ENCODE assay signal across 1 cellular context in genomic region chr22:37546436-37547248, GRCh38.
TF ChIP-seq lines count a peak whose summit lies in the region.

No MANE protein-coding gene starts in this region.

TF ChIP-seq in GM12878, 131 proteins besides CTCF, POLR2A, EP300 and RAD21:
- TF ChIP-seq, protein P1, sequence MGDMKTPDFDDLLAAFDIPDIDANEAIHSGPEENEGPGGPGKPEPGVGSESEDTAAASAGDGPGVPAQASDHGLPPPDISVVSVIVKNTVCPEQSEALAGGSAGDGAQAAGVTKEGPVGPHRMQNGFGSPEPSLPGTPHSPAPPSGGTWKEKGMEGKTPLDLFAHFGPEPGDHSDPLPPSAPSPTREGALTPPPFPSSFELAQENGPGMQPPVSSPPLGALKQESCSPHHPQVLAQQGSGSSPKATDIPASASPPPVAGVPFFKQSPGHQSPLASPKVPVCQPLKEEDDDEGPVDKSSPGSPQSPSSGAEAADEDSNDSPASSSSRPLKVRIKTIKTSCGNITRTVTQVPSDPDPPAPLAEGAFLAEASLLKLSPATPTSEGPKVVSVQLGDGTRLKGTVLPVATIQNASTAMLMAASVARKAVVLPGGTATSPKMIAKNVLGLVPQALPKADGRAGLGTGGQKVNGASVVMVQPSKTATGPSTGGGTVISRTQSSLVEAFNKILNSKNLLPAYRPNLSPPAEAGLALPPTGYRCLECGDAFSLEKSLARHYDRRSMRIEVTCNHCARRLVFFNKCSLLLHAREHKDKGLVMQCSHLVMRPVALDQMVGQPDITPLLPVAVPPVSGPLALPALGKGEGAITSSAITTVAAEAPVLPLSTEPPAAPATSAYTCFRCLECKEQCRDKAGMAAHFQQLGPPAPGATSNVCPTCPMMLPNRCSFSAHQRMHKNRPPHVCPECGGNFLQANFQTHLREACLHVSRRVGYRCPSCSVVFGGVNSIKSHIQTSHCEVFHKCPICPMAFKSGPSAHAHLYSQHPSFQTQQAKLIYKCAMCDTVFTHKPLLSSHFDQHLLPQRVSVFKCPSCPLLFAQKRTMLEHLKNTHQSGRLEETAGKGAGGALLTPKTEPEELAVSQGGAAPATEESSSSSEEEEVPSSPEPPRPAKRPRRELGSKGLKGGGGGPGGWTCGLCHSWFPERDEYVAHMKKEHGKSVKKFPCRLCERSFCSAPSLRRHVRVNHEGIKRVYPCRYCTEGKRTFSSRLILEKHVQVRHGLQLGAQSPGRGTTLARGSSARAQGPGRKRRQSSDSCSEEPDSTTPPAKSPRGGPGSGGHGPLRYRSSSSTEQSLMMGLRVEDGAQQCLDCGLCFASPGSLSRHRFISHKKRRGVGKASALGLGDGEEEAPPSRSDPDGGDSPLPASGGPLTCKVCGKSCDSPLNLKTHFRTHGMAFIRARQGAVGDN (IDR thresholded peaks at IDR 0.05), result no peak
- TF ChIP-seq KAT2A (conservative IDR thresholded peaks at IDR 0.05; ENCODE audit: control insufficient read depth, low read depth, low read length) (no peak), DPF2 (IDR thresholded peaks at IDR 0.05) (peak; percentile 90), RFX5 (IDR thresholded peaks at IDR 0.05; ENCODE audit: low read depth, low read length) (no peak), NFIC (IDR thresholded peaks at IDR 0.05; ENCODE audit: low read depth, low read length) (no peak), RELA (IDR thresholded peaks at IDR 0.05; ENCODE audit: borderline replicate concordance, partially characterized antibody) (no peak), TBL1XR1 (IDR thresholded peaks at IDR 0.05; ENCODE audit: low read depth, low read length) (no peak), ZNF207 (IDR thresholded peaks at IDR 0.05; ENCODE audit: borderline replicate concordance) (no peak)
